ENCODE assay signal across 8 cellular contexts in the genomic region with DNA sequence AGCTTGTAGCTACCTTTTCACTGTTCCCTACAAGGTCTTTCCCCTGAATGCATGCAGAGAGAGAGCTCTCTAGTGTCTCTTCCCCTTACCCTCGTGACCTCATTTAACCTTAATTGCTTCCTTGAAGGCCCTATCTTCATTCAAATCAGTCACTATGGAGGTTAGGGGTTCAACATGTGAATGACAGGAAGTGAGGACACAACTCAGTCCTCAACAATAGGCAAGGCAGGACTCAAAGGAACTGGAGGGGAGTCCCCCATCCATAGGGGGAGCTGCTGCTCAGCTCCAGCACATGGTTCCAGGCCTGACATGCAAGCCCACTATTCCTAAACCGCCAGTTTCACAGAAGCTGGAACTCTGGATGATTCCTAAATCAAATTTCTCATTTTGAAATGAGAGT. TPM values are rescaled to one million over a fixed set of nuclear protein-coding genes. Genes with fewer than 3 reads are reported as not detected.
DNase-seq lines count a peak whose midpoint lies in the region; ATAC-seq, FAIRE-seq and TF ChIP-seq lines count a peak whose summit lies in the region.

No MANE protein-coding gene starts in this region.

- BruUV-seq in GM12878 (replicated peaks; lab: Mats Ljungman, UMichigan): no TSS peak

- H3K9ac ChIP-seq in GM12878 (ENCODE audit: control insufficient read depth, insufficient read depth, low read length): no peak overlapping the region

- peak; percentile 73 for ATAC-seq in GM12878
- ATAC-seq in stimulated activated naive B cell treated with anti-CD40 and anti-IgM and Interleukin-4, amounts not matched to agents 10 μg/mL and 1 μg/mL and 100 μg/mL, for 72 hours (replicated peaks): peak; percentile 29 to 33
- ATAC-seq in HG03139 (IDR thresholded peaks at IDR 0.05; ENCODE audit: unreplicated experiment): no peak
- ATAC-seq in activated CD4-positive, CD25-positive, alpha-beta regulatory T cell treated with anti-CD3 and anti-CD28 coated beads, Interleukin-2, amount 50 U/mL, for 24 hours: no peak

- in situ Hi-C loops in GM12878 (cut with MboI): loop anchor here (5.0 kb wide), 1 partner anchor 315 kb away; no protein-coding TSS in a partner anchor

- RAD21 ChIA-PET in GM12878 (lab: Charles Lee; ENCODE audit: unreplicated experiment): interaction anchor here (0.8 to 1.3 kb wide), 4 partner anchors 9 to 317 kb away, joined by 3 to 4 read pairs (median 3); no protein-coding TSS in a partner anchor

- FAIRE-seq in GM12878 (lab: Jason Lieb, UNC): no peak

- no peak overlapping the region; the same call in 1 of the 2 replicates for H2AFZ ChIP-seq in GM12878 (ENCODE audit: control insufficient read depth, low read depth, low read length)

- no peak for TF ChIP-seq EP300 in GM12878 (IDR thresholded peaks at IDR 0.05; ENCODE audit: borderline replicate concordance in 1 of 2, control insufficient read depth in 1 of 2, low read depth in 2 of 2, low read length in 2 of 2)

- no peaks in the 10 kb centered on the region; a peak in 1 of 4 replicates for H3K27me3 ChIP-seq in GM12878 (replicated peaks in 1 of 2; ENCODE audit: control insufficient read depth in 2 of 2, insufficient read depth in 2 of 2, low read length in 1 of 2)

- intact Hi-C loops in GM12878 (cut with micrococcal nuclease; ENCODE audit: unreplicated experiment): loop anchor here (5.0 kb wide), 2 partner anchors 375 to 525 kb away; a partner anchor contains a TSS

- DNase-seq in stimulated activated CD4-positive, alpha-beta T cell treated with anti-CD3 and anti-CD28 coated beads, Interleukin-1b, Interleukin-23, amount 100 ng/mL, for 48 hours: peak; percentile 4
- DNase-seq in stimulated activated CD4-positive, alpha-beta T cell treated with anti-CD3 and anti-CD28 coated beads, Interleukin-2, amount 100 ng/mL, for 24 hours: no peak
- peak; percentile 44 for DNase-seq in Jurkat, Clone E6-1 (ENCODE audit: low read depth, low spot score)
- DNase-seq in GM12878 (ENCODE audit: low read depth, low spot score): no peak
- no peak for DNase-seq in stimulated activated naive B cell treated with anti-CD40 and anti-IgM and Interleukin-4, amounts not matched to agents 10 μg/mL and 1 μg/mL and 100 μg/mL, for 72 hours
- DNase-seq in kidney glomerular epithelial cell (lab: John Stamatoyannopoulos, UW): no peak

- H3K36me3 Mint-ChIP-seq in stimulated activated naive B cell treated with anti-CD40 and anti-IgM and Interleukin-4, amounts not matched to agents 10 μg/mL and 1 μg/mL and 100 μg/mL, for 72 hours: no peaks in the 10 kb centered on the region

- H3K9me3 ChIP-seq in GM12878 (replicated peaks; ENCODE audit: control insufficient read depth, insufficient read depth, low read length): no peaks in the 10 kb centered on the region

- POLR2A ChIA-PET in GM12878 (lab: Charles Lee): no interaction called here

- H3K27ac ChIP-seq in GM12878 (ENCODE audit: control insufficient read depth, insufficient read depth): no peak overlapping the region

- CTCF ChIA-PET in GM12878 (lab: Yijun Ruan, JAX): interaction anchor here (0.5 to 1.7 kb wide), 7 partner anchors 10 to 425 kb away, joined by 3 to 6 read pairs (median 4); no protein-coding TSS in a partner anchor

- 0% methylated on average over 2 of the region's 2 CpGs for WGBS in GM12878 (ENCODE audit: insufficient coverage, insufficient replicate concordance, low lambda C conversion rate, missing lambda C conversion rate)

- TF ChIP-seq CTCF in GM12878 (IDR thresholded peaks at IDR 0.05 in 2 of 3, conservative IDR thresholded peaks at IDR 0.05 in 1 of 3; ENCODE audit: control insufficient read depth in 2 of 3, extremely low read depth in 1 of 3, insufficient read depth in 1 of 3, low read depth in 3 of 3, low read length in 3 of 3): peak in 2 of 3 experiments; percentile 2 to 26; a peak in 1 of 6 replicates

- H3K27ac Mint-ChIP-seq in stimulated activated naive B cell treated with anti-CD40 and anti-IgM and Interleukin-4, amounts not matched to agents 10 μg/mL and 1 μg/mL and 100 μg/mL, for 72 hours: no peak overlapping the region

- no peaks in the 10 kb centered on the region for H4K20me1 ChIP-seq in GM12878 (ENCODE audit: control insufficient read depth, insufficient read depth)

- no peak overlapping the region for H3K4me3 Mint-ChIP-seq in stimulated activated naive B cell treated with anti-CD40 and anti-IgM and Interleukin-4, amounts not matched to agents 10 μg/mL and 1 μg/mL and 100 μg/mL, for 72 hours

- H3K36me3 ChIP-seq in GM12878 (ENCODE audit: control insufficient read depth in 2 of 2, insufficient read depth in 2 of 2, low read length in 1 of 2): no peaks in the 10 kb centered on the region

- H3K4me1 ChIP-seq in GM12878 (ENCODE audit: control insufficient read depth, insufficient read depth, low read length): no peaks in the 10 kb centered on the region

- TF ChIP-seq POLR2A in GM12878 (IDR thresholded peaks at IDR 0.05; ENCODE audit: low read depth, low read length): no peak

- no peak overlapping the region for H3K4me3 ChIP-seq in Jurkat, Clone E6-1 (ENCODE audit: low read length)
- H3K4me3 ChIP-seq in GM12878: no peak overlapping the region

- peaks cover 12 to 21% of the 10 kb centered on the region in 2 donors for H3K27me3 Mint-ChIP-seq in stimulated activated naive B cell treated with anti-CD40 and anti-IgM and Interleukin-4, amounts not matched to agents 10 μg/mL and 1 μg/mL and 100 μg/mL, for 72 hours

- H3K79me2 ChIP-seq in GM12878 (ENCODE audit: control insufficient read depth, insufficient read depth, low read length): no peaks in the 10 kb centered on the region

- no peaks in the 10 kb centered on the region for H3K4me1 Mint-ChIP-seq in stimulated activated naive B cell treated with anti-CD40 and anti-IgM and Interleukin-4, amounts not matched to agents 10 μg/mL and 1 μg/mL and 100 μg/mL, for 72 hours

- SMC1A ChIA-PET in GM12878 (lab: Charles Lee; ENCODE audit: uncharacterized antibody, unreplicated experiment): interaction anchor here (1.3 kb wide), 1 partner anchor 288 kb away, joined by 3 read pairs; no protein-coding TSS in a partner anchor

- no peaks in the 10 kb centered on the region for H3K9me3 Mint-ChIP-seq in stimulated activated naive B cell treated with anti-CD40 and anti-IgM and Interleukin-4, amounts not matched to agents 10 μg/mL and 1 μg/mL and 100 μg/mL, for 72 hours

- TF ChIP-seq RAD21 in GM12878 (IDR thresholded peaks at IDR 0.05; ENCODE audit: insufficient read depth, low read depth, low read length): no peak

- no peak overlapping the region for H3K4me2 ChIP-seq in GM12878 (ENCODE audit: control insufficient read depth, insufficient read depth)

TF ChIP-seq in GM12878, 131 proteins besides CTCF, POLR2A, EP300 and RAD21 (continues in another document):
- TF ChIP-seq STAT1 (conservative IDR thresholded peaks at IDR 0.05) (no peak), NR2C2 (IDR thresholded peaks at IDR 0.05; ENCODE audit: borderline replicate concordance, control insufficient read depth, insufficient read length, low read depth) (no peak), SUPT20H (IDR thresholded peaks at IDR 0.05; ENCODE audit: borderline replicate concordance, control insufficient read depth, low read depth, low read length) (no peak), CREM (IDR thresholded peaks at IDR 0.05; ENCODE audit: low read depth) (no peak), TARDBP (IDR thresholded peaks at IDR 0.05; ENCODE audit: borderline replicate concordance) (no peak), POLR2AphosphoS2 (IDR thresholded peaks at IDR 0.05; ENCODE audit: low read depth, low read length) (no peak)

RNA-seq across cellular contexts. Expression of a gene that starts 33.8 kb away (rescaled TPM):
- polyA plus RNA-seq in Jurkat, Clone E6-1 (2012; ENCODE audit: insufficient read depth, insufficient read length): 43.4 TPM
- 3.9 and 5.3 TPM in 2 replicates for total RNA-seq in GM12878 (2013; cell fraction: nucleolus; rRNA removed)
- total RNA-seq in GM12878 (2014; rRNA removed): 12.0 and 16.0 TPM in 2 replicates
- 18.8 and 19.7 TPM in 2 replicates for total RNA-seq in GM12878 (2014; rRNA removed; fragmentation: Illumina TruSeq; extraction: Trizol)
- 21.1 and 22.4 TPM in 2 replicates for total RNA-seq in GM12878 (2021)
- polyA plus RNA-seq in GM12878 (2011; ENCODE audit: low read depth): 10.8 TPM
- polyA plus RNA-seq in GM12878 (2011; rRNA removed): 16.9 and 18.2 TPM in 2 replicates
- polyA plus RNA-seq in GM12878 (2011; cell fraction: cytosol; rRNA removed): 14.6 and 18.8 TPM in 2 replicates
- 16.1 and 17.9 TPM in 2 replicates for polyA plus RNA-seq in GM12878 (2011; cell fraction: nucleus; rRNA removed)
- polyA plus RNA-seq in GM12878 (2012): 13.0 and 15.1 TPM in 2 replicates
- polyA plus RNA-seq in GM12878 (2014; fragmentation: Illumina TruSeq; extraction: Trizol): 26.4 and 26.6 TPM in 2 replicates
- 10 to 100 TPM; 23.4 to 36.7 TPM for polyA plus RNA-seq in GM12878 (2014; fragmentation: Nextera tagmentation; extraction: Ambion mirVana)
- 11.8 and 13.0 TPM in 2 replicates for polyA plus RNA-seq in GM12878 (2014; rRNA removed)
- 10 to 100 TPM; 33.9 to 38.9 TPM for polyA plus RNA-seq in GM12878 (2016; fragmentation: Nextera tagmentation; extraction: Ambion mirVana)
- 13.7 and 19.3 TPM in 2 replicates for polyA minus RNA-seq in GM12878 (2011; rRNA and poly(A)+ RNA removed)
- polyA minus RNA-seq in GM12878 (2011; cell fraction: cytosol; rRNA and poly(A)+ RNA removed): 7.8 and 10.2 TPM in 2 replicates
- 21.2 and 31.4 TPM in 2 replicates for polyA minus RNA-seq in GM12878 (2011; cell fraction: nucleus; rRNA and poly(A)+ RNA removed)

Comparison
In these comparisons a context has a peak if more than half of its experiments do, and no peak if none do; other contexts are left out.
1. DNase-seq: peak in stimulated activated CD4-positive, alpha-beta T cell treated with anti-CD3 and anti-CD28 coated beads, Interleukin-1b, Interleukin-23, amount 100 ng/mL, for 48 hours (single experiment) and Jurkat, Clone E6-1 (single experiment); none in stimulated activated CD4-positive, alpha-beta T cell treated with anti-CD3 and anti-CD28 coated beads, Interleukin-2, amount 100 ng/mL, for 24 hours (0 of 2), GM12878 (single experiment), stimulated activated naive B cell treated with anti-CD40 and anti-IgM and Interleukin-4, amounts not matched to agents 10 μg/mL and 1 μg/mL and 100 μg/mL, for 72 hours (single experiment) and kidney glomerular epithelial cell (single experiment).
2. ATAC-seq: peak in GM12878 (single experiment) and stimulated activated naive B cell treated with anti-CD40 and anti-IgM and Interleukin-4, amounts not matched to agents 10 μg/mL and 1 μg/mL and 100 μg/mL, for 72 hours (2 of 2); none in HG03139 (single experiment) and activated CD4-positive, CD25-positive, alpha-beta regulatory T cell treated with anti-CD3 and anti-CD28 coated beads, Interleukin-2, amount 50 U/mL, for 24 hours (0 of 2).